13 cellular contexts compared by ENCODE assay signal in genomic region chr3:18351823-18352744, GRCh38.
DNase-seq lines count a peak whose midpoint lies in the region; ATAC-seq and TF ChIP-seq lines count a peak whose summit lies in the region.
"Had no signal": no experiment of that assay in that cellular context is flagged by ENCODE, and none has a peak within 500 bp of the region (broad histone marks: within the 10 kb centered on the region; RNA-seq: fewer than 3 reads in every experiment).

No MANE protein-coding gene starts in this region.

- no peak overlapping the region for H3K4me3 Mint-ChIP-seq in activated naive CD4-positive, alpha-beta T cell treated with anti-CD3 and anti-CD28 coated beads, Interleukin-2, amount 10 ng/mL, durations not matched to agents 7 days and 5 days
- H3K4me3 Mint-ChIP-seq: memory B cell had no signal

- no peaks in the 10 kb centered on the region for H3K9me3 Mint-ChIP-seq in activated naive CD4-positive, alpha-beta T cell treated with anti-CD3 and anti-CD28 coated beads, Interleukin-2, amount 10 ng/mL, durations not matched to agents 7 days and 5 days
- H3K9me3 Mint-ChIP-seq: memory B cell had no signal

- CTCF ChIA-PET in activated naive CD4-positive, alpha-beta T cell treated with anti-CD3 and anti-CD28 coated beads, Interleukin-2, amount 10 ng/mL, durations not matched to agents 7 days and 5 days (lab: Charles Lee) = interaction anchor here (1.1 to 1.7 kb wide), 2 partner anchors 36 to 37 kb away, joined by 3 to 4 read pairs; no protein-coding TSS in a partner anchor

- intact Hi-C loops in stomach (cut with DNase I; ENCODE audit: low total_unique reads) = no loop called here

- 40 to 73% (median 56%) methylated on average over 12 of the region's 12 CpGs for WGBS in stomach, 5 donors

- no peak overlapping the region for H3K27ac ChIP-seq in stomach
- H3K27ac ChIP-seq: heart right ventricle, SK-N-MC, thoracic aorta had no signal

- H3K27me3 ChIP-seq in stomach = no peaks in the 10 kb centered on the region
- H3K27me3 ChIP-seq: heart right ventricle had no signal

- in situ Hi-C loops in astrocyte of the spinal cord (cut with HindIII; ENCODE audit: low sequenced_read_pairs) = no loop called here

- H3K4me1 ChIP-seq in stomach = peaks cover 0 to 36% (median 13%) of the 10 kb centered on the region in 4 donors
- H3K4me1 ChIP-seq: heart right ventricle had no signal

- peaks cover 3% of the 10 kb centered on the region for H3K4me1 Mint-ChIP-seq in activated naive CD4-positive, alpha-beta T cell treated with anti-CD3 and anti-CD28 coated beads, Interleukin-2, amount 10 ng/mL, durations not matched to agents 7 days and 5 days
- H3K4me1 Mint-ChIP-seq: memory B cell had no signal

- no peaks in the 10 kb centered on the region for H3K27me3 Mint-ChIP-seq in activated naive CD4-positive, alpha-beta T cell treated with anti-CD3 and anti-CD28 coated beads, Interleukin-2, amount 10 ng/mL, durations not matched to agents 7 days and 5 days
- H3K27me3 Mint-ChIP-seq: memory B cell had no signal

- H3K36me3 ChIP-seq in stomach = peaks cover 0 to 37% (median 33%) of the 10 kb centered on the region in 4 donors
- H3K36me3 ChIP-seq: thoracic aorta had no signal

- H3K4me3 ChIP-seq in astrocyte of the spinal cord (ENCODE audit: low read depth, low read length) (no peak overlapping the region), stomach (no peak overlapping the region)
- H3K4me3 ChIP-seq: heart right ventricle, SK-N-MC, thoracic aorta had no signal

- peak overlapping the region; percentile 13 for H3K27ac Mint-ChIP-seq in activated naive CD4-positive, alpha-beta T cell treated with anti-CD3 and anti-CD28 coated beads, Interleukin-2, amount 10 ng/mL, durations not matched to agents 7 days and 5 days
- H3K27ac Mint-ChIP-seq: memory B cell had no signal

- DNase-seq in activated naive CD4-positive, alpha-beta T cell treated with anti-CD3 and anti-CD28 coated beads, Interleukin-2, amount 10 ng/mL, durations not matched to agents 7 days and 5 days = no peak
- no peak for DNase-seq in activated naive CD4-positive, alpha-beta T cell treated with anti-CD3 and anti-CD28 coated beads, Interleukin-2, amount 50 U/mL, for 16 hours
- DNase-seq in NCI-H2227 treated with DMSO at 0.1 percent for 48 hours (lab: John Stamatoyannopoulos, UW) (peak; percentile 38), astrocyte of the spinal cord (ENCODE audit: low read depth, low spot score) (peak; percentile 21), stomach (peak; percentile 80), MV-4-11 (lab: John Stamatoyannopoulos, UW) (no peak), DMS79 treated with DMSO at 0.1 percent for 48 hours (lab: John Stamatoyannopoulos, UW) (no peak)
- DNase-seq: heart right ventricle, NCI-H1930 had no signal

- no peak for TF ChIP-seq POLR2A in stomach (IDR thresholded peaks at IDR 0.05)

- no peaks in the 10 kb centered on the region for H3K9me3 ChIP-seq in stomach
- H3K9me3 ChIP-seq: heart right ventricle, thoracic aorta had no signal

- no peak for ATAC-seq in GM19455 (IDR thresholded peaks at IDR 0.05; ENCODE audit: unreplicated experiment)
- ATAC-seq: heart right ventricle had no signal

- TF ChIP-seq CTCF in astrocyte of the spinal cord (IDR thresholded peaks at IDR 0.05; ENCODE audit: low read depth, low read length) (no peak), stomach (IDR thresholded peaks at IDR 0.05) (no peak)

- peaks cover 60% of the 10 kb centered on the region for H3K36me3 Mint-ChIP-seq in activated naive CD4-positive, alpha-beta T cell treated with anti-CD3 and anti-CD28 coated beads, Interleukin-2, amount 10 ng/mL, durations not matched to agents 7 days and 5 days

- TF ChIP-seq EP300 in stomach (IDR thresholded peaks at IDR 0.05) = no peak

Comparison
In these comparisons a context has a peak if more than half of its experiments do, and no peak if none do; other contexts are left out.
1. DNase-seq: peak in NCI-H2227 treated with DMSO at 0.1 percent for 48 hours (single experiment), astrocyte of the spinal cord (single experiment) and stomach (single experiment); none in activated naive CD4-positive, alpha-beta T cell treated with anti-CD3 and anti-CD28 coated beads, Interleukin-2, amount 10 ng/mL, durations not matched to agents 7 days and 5 days (single experiment), activated naive CD4-positive, alpha-beta T cell treated with anti-CD3 and anti-CD28 coated beads, Interleukin-2, amount 50 U/mL, for 16 hours (single experiment), MV-4-11 (single experiment) and DMS79 treated with DMSO at 0.1 percent for 48 hours (single experiment).